ENCODE assay signal across 19 cellular contexts in genomic region chr3:123072564-123072963, GRCh38. TPM values are rescaled to one million over a fixed set of nuclear protein-coding genes. Genes with fewer than 3 reads are reported as not detected.
DNase-seq lines count a peak whose midpoint lies in the region; ATAC-seq and TF ChIP-seq lines count a peak whose summit lies in the region.
"Had no signal": no experiment of that assay in that cellular context is flagged by ENCODE, and none has a peak within 500 bp of the region (broad histone marks: within the 10 kb centered on the region; RNA-seq: fewer than 3 reads in every experiment).

No MANE protein-coding gene starts in this region.

- no peaks in the 10 kb centered on the region for H3K27me3 ChIP-seq in thoracic aorta (replicated peaks; ENCODE audit: insufficient read depth)

- H3K27ac ChIP-seq in HEK293 (ENCODE audit: extremely low read depth, low read depth, low read length) (no peak overlapping the region), coronary artery (peak overlapping the region; percentile 54 to 69), thoracic aorta (peak overlapping the region; percentile 29 to 34)
- H3K27ac ChIP-seq: 22Rv1 had no signal

- peaks cover 17% of the 10 kb centered on the region for H3K4me1 ChIP-seq in HEK293 (ENCODE audit: control insufficient read depth, insufficient read depth, low read length)
- peaks cover 22 to 66% of the 10 kb centered on the region in 2 donors for H3K4me1 ChIP-seq in thoracic aorta (ENCODE audit: control insufficient read depth in 1 of 2, low read depth in 2 of 2)

- ATAC-seq in thoracic aorta (ENCODE audit: insufficient number of reproducible peaks, low FRiP score, low read depth), result no peak
- no peak for ATAC-seq in GM21576 (IDR thresholded peaks at IDR 0.05; ENCODE audit: unreplicated experiment)
- ATAC-seq: T-cell had no signal

- H3K9me3 ChIP-seq in HEK293 (ENCODE audit: control insufficient read depth, insufficient read depth, low read depth, low read length), result no peaks in the 10 kb centered on the region
- no peaks in the 10 kb centered on the region for H3K9me3 ChIP-seq in thoracic aorta
- H3K9me3 ChIP-seq: SK-N-SH had no signal

- DNase-seq in NCI-H2107 treated with DMSO at 0.1 percent for 48 hours (lab: John Stamatoyannopoulos, UW; ENCODE audit: unreplicated experiment), result peak; percentile 77
- no peak for DNase-seq in NCI-H2107 (lab: John Stamatoyannopoulos, UW)
- DNase-seq in coronary artery (ENCODE audit: low spot score), result peak; percentile 33
- DNase-seq in thoracic aorta (ENCODE audit: low spot score), result no peak
- no peak for DNase-seq in NCI-H146 (lab: John Stamatoyannopoulos, UW)
- no peak for DNase-seq in GM19238 (ENCODE audit: insufficient read length, low spot score)
- DNase-seq: CD8-positive, alpha-beta memory T cell; H7; NCI-H1417 treated with DMSO at 0.1 percent for 48 hours; NCI-H2081; NCI-H69; SHP77; SK-N-SH; T-cell had no signal

- H3K4me3 ChIP-seq in HEK293 (ENCODE audit: low read depth, low read length), result no peak overlapping the region
- H3K4me3 ChIP-seq in coronary artery, result no peak overlapping the region
- H3K4me3 ChIP-seq in thoracic aorta, result no peak overlapping the region

- POLR2A ChIA-PET in HEK293 (lab: Yijun Ruan, JAX), result no interaction called here

- TF ChIP-seq CTCF in HEK293 (tag by site-specific recombination; IDR thresholded peaks at IDR 0.05), result no peak
- TF ChIP-seq CTCF in coronary artery (IDR thresholded peaks at IDR 0.05), result no peak
- no peak for TF ChIP-seq CTCF in thoracic aorta (IDR thresholded peaks at IDR 0.05)

- H3K36me3 ChIP-seq in HEK293 (ENCODE audit: control insufficient read depth in 2 of 2, insufficient read depth in 1 of 2, low read length in 2 of 2) (no peaks in the 10 kb centered on the region), thoracic aorta (no peaks in the 10 kb centered on the region)

- CTCF ChIA-PET in HEK293 (lab: Yijun Ruan, JAX), result interaction anchor here (0.6 kb wide), 1 partner anchor 1175 kb away, joined by 3 read pairs; no protein-coding TSS in a partner anchor

TF ChIP-seq in HEK293, 187 proteins besides CTCF, POLR2A, EP300 and RAD21:
- TF ChIP-seq ZNF148 (tag by site-specific recombination; IDR thresholded peaks at IDR 0.05; ENCODE audit: borderline replicate concordance), result no peak
- peak; percentile 64 for TF ChIP-seq ZNF449 (tag by site-specific recombination; IDR thresholded peaks at IDR 0.05)

RNA-seq across cellular contexts. Expression of gene PDIA5, which starts 5.7 kb away (rescaled TPM):
- total RNA-seq in thoracic aorta, result 10 to 100 TPM; 28.0 to 33.2 TPM

RNA-seq across cellular contexts. Expression of gene SEMA5B, which starts 45.0 kb away (rescaled TPM):
- total RNA-seq in thoracic aorta, result 1 to 10 TPM in 1 of 2 donors, under 1 TPM in 1; 0.14 to 3.2 TPM
- total RNA-seq: B cell; CD8-positive, alpha-beta memory T cell; Daoy had no signal

Comparison
In these comparisons a context has a peak if more than half of its experiments do, and no peak if none do; other contexts are left out.
1. DNase-seq: peak in NCI-H2107 treated with DMSO at 0.1 percent for 48 hours (single experiment) and coronary artery (single experiment); none in NCI-H2107 (single experiment), thoracic aorta (single experiment), NCI-H146 (single experiment) and GM19238 (single experiment).